In the genomic region with DNA sequence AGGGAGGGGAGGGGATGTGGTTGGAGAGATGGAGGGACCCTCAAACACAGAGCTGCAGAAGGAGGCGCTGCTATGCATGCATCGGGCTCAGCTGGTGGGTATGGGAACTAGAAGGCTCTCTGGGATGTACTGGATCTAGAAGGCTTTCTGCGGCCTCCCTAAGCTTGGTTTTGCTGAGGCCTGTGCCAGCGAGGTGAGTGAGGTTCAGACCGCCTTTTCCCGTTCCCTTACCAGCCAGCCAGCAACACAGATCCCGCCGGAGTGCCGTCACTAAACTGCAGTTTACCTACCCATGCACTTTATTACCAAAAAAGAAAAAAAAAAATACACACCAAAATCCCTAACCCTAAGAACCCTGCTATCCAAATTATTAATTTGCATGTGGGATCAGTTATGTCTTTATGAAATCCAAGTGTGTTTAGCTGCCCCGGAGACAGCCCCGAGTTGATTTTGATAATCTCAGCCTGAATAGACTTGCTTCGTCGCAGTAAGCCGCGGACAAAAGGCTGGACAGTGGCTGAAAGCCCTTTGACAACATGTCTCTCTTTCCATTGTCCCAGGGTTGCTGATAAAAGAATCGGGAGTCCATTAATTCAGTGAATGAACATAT, we compare ENCODE assay signal across 20 cellular contexts.
"Had no signal": no experiment of that assay in that cellular context is flagged by ENCODE, and none has a peak within 500 bp of the region (broad histone marks: within the 10 kb centered on the region; RNA-seq: fewer than 3 reads in every experiment).

No MANE protein-coding gene starts in this region.

- H3K36me3 ChIP-seq: breast epithelium, suprapubic skin had no signal

- H3K9me3 ChIP-seq: breast epithelium, mucosa of descending colon, suprapubic skin had no signal

- H3K27ac ChIP-seq: breast epithelium, skin epidermis, suprapubic skin, VCaP had no signal

- DNase-seq: activated CD4-positive, alpha-beta memory T cell treated with anti-CD3 and anti-CD28 coated beads for 36 hours; activated CD8-positive, alpha-beta memory T cell treated with anti-CD3 and anti-CD28 coated beads, Interleukin-2, amount 10 ng/mL, durations not matched to agents 7 days and 5 days; activated naive CD4-positive, alpha-beta T cell; cerebellar nuclear complex; cortex of kidney; effector memory CD4-positive, alpha-beta T cell; mesenchymal stem cell; naive thymus-derived CD4-positive, alpha-beta T cell; right cardiac atrium; stimulated activated CD4-positive, alpha-beta T cell treated with anti-CD3 and anti-CD28 coated beads, Interleukin-15, amount 100 ng/mL, for 24 hours; stimulated activated CD4-positive, alpha-beta T cell treated with anti-CD3 and anti-CD28 coated beads, Interleukin-2, amount 100 ng/mL, for 48 hours; SW 1271; T-helper 2 cell; trophoblast cell had no signal

- ATAC-seq: activated CD8-positive, alpha-beta memory T cell treated with anti-CD3 and anti-CD28 coated beads, Interleukin-2, amount 10 ng/mL, durations not matched to agents 7 days and 5 days; activated T-helper 17 cell treated with anti-CD3 and anti-CD28 coated beads, Interleukin-2, amount 50 U/mL, for 72 hours; naive thymus-derived CD4-positive, alpha-beta T cell had no signal

- H3K4me1 ChIP-seq: breast epithelium had no signal

- H3K4me3 ChIP-seq: breast epithelium, mucosa of descending colon, skin epidermis, suprapubic skin had no signal
